ENCODE assay signal across 20 cellular contexts in genomic region chr15:25587616-25588340, GRCh38.
A peak's percentile ranks its signal among the peaks of the same experiment; 100 is the strongest.
DNase-seq lines count a peak whose midpoint lies in the region; FAIRE-seq and TF ChIP-seq lines count a peak whose summit lies in the region.
"Had no signal": no experiment of that assay in that cellular context is flagged by ENCODE, and none has a peak within 500 bp of the region (broad histone marks: within the 10 kb centered on the region; RNA-seq: fewer than 3 reads in every experiment).

No MANE protein-coding gene starts in this region.

- H3K23ac ChIP-seq in H1 (ENCODE audit: insufficient read length): no peak overlapping the region

- no peak overlapping the region for H3K4me3 ChIP-seq in astrocyte (ENCODE audit: insufficient read depth, low read depth, low read length)
- no peak overlapping the region for H3K4me3 ChIP-seq in H1 (ENCODE audit: extremely low read depth in 1 of 4, insufficient read depth in 2 of 4, low read depth in 3 of 4, low read length in 4 of 4)
- H3K4me3 ChIP-seq: A549; BLaER1 treated with 17β-estradiol and CSF1 and Interleukin-3, amounts not matched to agents 10 nM and 100 nM had no signal

- H2BK12ac ChIP-seq in H1 (ENCODE audit: low read depth, low read length): no peak overlapping the region

- no peak overlapping the region for H2AK5ac ChIP-seq in H1 (ENCODE audit: low read depth, low read length)

- no peak for TF ChIP-seq EP300 in H1 (IDR thresholded peaks at IDR 0.05; ENCODE audit: borderline replicate concordance in 1 of 2, low read depth in 2 of 2, low read length in 2 of 2)

- no peak overlapping the region for H2BK5ac ChIP-seq in H1 (ENCODE audit: low read depth, low read length)

- H4K5ac ChIP-seq in H1 (ENCODE audit: insufficient read length, low read depth, low read length): no peak overlapping the region

- CTCF ChIA-PET in H1 (lab: Charles Lee; ENCODE audit: partially characterized antibody): no interaction called here

- H3K4me2 ChIP-seq in astrocyte (ENCODE audit: low read length) (no peak overlapping the region), H1 (ENCODE audit: insufficient read depth in 1 of 2, low read depth in 2 of 2, low read length in 2 of 2) (no peak overlapping the region)
- H3K4me2 ChIP-seq: A549; BLaER1 treated with 17β-estradiol and CSF1 and Interleukin-3, amounts not matched to agents 10 nM and 100 nM had no signal

- H3K9ac ChIP-seq in astrocyte (ENCODE audit: low read length) (no peak overlapping the region), H1 (replicated peaks in 1 of 4; ENCODE audit: extremely low read depth in 1 of 4, low read depth in 3 of 4, low read length in 3 of 4) (no peak overlapping the region)
- H3K9ac ChIP-seq: BLaER1 treated with 17β-estradiol and CSF1 and Interleukin-3, amounts not matched to agents 10 nM and 100 nM had no signal

- H3K79me1 ChIP-seq in H1 (ENCODE audit: low read depth, low read length): no peaks in the 10 kb centered on the region

- no peak overlapping the region for H3K18ac ChIP-seq in H1 (ENCODE audit: extremely low read depth, low read length)

- FAIRE-seq in astrocyte (lab: Jason Lieb, UNC): peak; percentile 13
- FAIRE-seq in H1 (lab: Jason Lieb, UNC): peak; percentile 13
- FAIRE-seq: A549, G401.6, GM12891, GM19239 had no signal

- no peak overlapping the region for H4K91ac ChIP-seq in H1 (replicated peaks; ENCODE audit: insufficient read length, low read length)

- DNase-seq in astrocyte (ENCODE audit: low read depth) (no peak), H1 (ENCODE audit: low read depth in 1 of 2, low spot score in 2 of 2) (no peak), progenitor cell of endocrine pancreas (ENCODE audit: low spot score, unreplicated experiment) (no peak), islet precursor cell (no peak), COLO829 (ENCODE audit: low spot score) (no peak), DMS 273 (lab: John Stamatoyannopoulos, UW; ENCODE audit: unreplicated experiment) (no peak)
- DNase-seq: AML-193; CD4-positive, alpha-beta T cell; CD8-positive, alpha-beta T cell; COR-L47; DMS79 treated with DMSO at 0.1 percent for 48 hours; GF-D8 had no signal

- no peaks in the 10 kb centered on the region for H3K4me1 ChIP-seq in astrocyte (ENCODE audit: insufficient read depth, low read length)
- no peaks in the 10 kb centered on the region for H3K4me1 ChIP-seq in H1 (replicated peaks in 1 of 4; ENCODE audit: control insufficient read depth in 3 of 4, insufficient read depth in 4 of 4, low read length in 3 of 4)
- H3K4me1 ChIP-seq: A549; BLaER1 treated with 17β-estradiol and CSF1 and Interleukin-3, amounts not matched to agents 10 nM and 100 nM had no signal

- H2BK20ac ChIP-seq in H1 (ENCODE audit: low read length): no peak overlapping the region

- H3K9me3 Mint-ChIP-seq in astrocyte (ENCODE audit: unreplicated experiment) (peaks cover 10% of the 10 kb centered on the region), progenitor cell of endocrine pancreas (ENCODE audit: low read depth) (peaks cover 32% of the 10 kb centered on the region)

- no peaks in the 10 kb centered on the region for H3K9me3 ChIP-seq in astrocyte (ENCODE audit: insufficient read depth, low read depth, low read length)
- H3K9me3 ChIP-seq in H1 (ENCODE audit: insufficient read depth in 2 of 2, low read depth in 1 of 2, low read length in 1 of 2): peaks cover 0 to 2% of the 10 kb centered on the region in 2 experiments; a peak in 1 of 4 replicates
- H3K9me3 ChIP-seq: A549 had no signal

- H3K4ac ChIP-seq in H1 (replicated peaks; ENCODE audit: insufficient read length, low read depth, low read length): no peak overlapping the region

- H4K20me1 ChIP-seq in astrocyte (ENCODE audit: insufficient read depth, low read length) (no peaks in the 10 kb centered on the region), H1 (replicated peaks in 1 of 2; ENCODE audit: control insufficient read depth in 1 of 2, insufficient read depth in 2 of 2, low read length in 2 of 2) (no peaks in the 10 kb centered on the region)
- H4K20me1 ChIP-seq: BLaER1 treated with 17β-estradiol and CSF1 and Interleukin-3, amounts not matched to agents 10 nM and 100 nM had no signal

- no peaks in the 10 kb centered on the region for H3K36me3 Mint-ChIP-seq in astrocyte (ENCODE audit: low read depth, unreplicated experiment)
- H3K36me3 Mint-ChIP-seq in progenitor cell of endocrine pancreas (ENCODE audit: insufficient read depth): peaks cover 3% of the 10 kb centered on the region
- H3K36me3 Mint-ChIP-seq: CD8-positive, alpha-beta T cell had no signal

- H3K27me3 Mint-ChIP-seq in astrocyte (ENCODE audit: low read depth, unreplicated experiment) (no peaks in the 10 kb centered on the region), progenitor cell of endocrine pancreas (no peaks in the 10 kb centered on the region)
- H3K27me3 Mint-ChIP-seq: B cell had no signal

- TF ChIP-seq CTCF in astrocyte (IDR thresholded peaks at IDR 0.05; ENCODE audit: insufficient read depth, low read depth, low read length) (no peak), H1 (IDR thresholded peaks at IDR 0.05; ENCODE audit: control extremely low read depth in 1 of 3, insufficient read depth in 1 of 3, low read depth in 1 of 3, low read length in 3 of 3) (no peak), progenitor cell of endocrine pancreas (IDR thresholded peaks at IDR 0.05; ENCODE audit: unreplicated experiment) (no peak)

- no peaks in the 10 kb centered on the region for H3K27me3 ChIP-seq in astrocyte (ENCODE audit: insufficient read depth, low read length)
- 0 out of 7 replicates have a peak, but pooled peaks cover 0 to 2% (median 0%) of the 10 kb centered on the region in 4 experiments for H3K27me3 ChIP-seq in H1 (replicated peaks in 1 of 4; ENCODE audit: control insufficient read depth in 3 of 4, extremely low read depth in 1 of 4, insufficient read depth in 3 of 4, low read length in 3 of 4)
- H3K27me3 ChIP-seq: BLaER1 treated with 17β-estradiol and CSF1 and Interleukin-3, amounts not matched to agents 10 nM and 100 nM had no signal

- H3K4me3 Mint-ChIP-seq in astrocyte (ENCODE audit: unreplicated experiment) (no peak overlapping the region), progenitor cell of endocrine pancreas (ENCODE audit: low read depth) (no peak overlapping the region)
- H3K4me3 Mint-ChIP-seq: B cell; CD4-positive, alpha-beta T cell; CD8-positive, alpha-beta T cell had no signal

- no peaks in the 10 kb centered on the region for H3K36me3 ChIP-seq in astrocyte (ENCODE audit: insufficient read depth, low read length)
- H3K36me3 ChIP-seq in H1 (ENCODE audit: control insufficient read depth in 2 of 4, insufficient read depth in 4 of 4, low read length in 3 of 4): no peaks in the 10 kb centered on the region
- H3K36me3 ChIP-seq: BLaER1 treated with 17β-estradiol and CSF1 and Interleukin-3, amounts not matched to agents 10 nM and 100 nM had no signal

- no peak overlapping the region for H2BK15ac ChIP-seq in H1 (ENCODE audit: low read length)

- no peak overlapping the region for H3K14ac ChIP-seq in H1 (ENCODE audit: insufficient read length)

- no peak for TF ChIP-seq RAD21 in H1 (IDR thresholded peaks at IDR 0.05 in 1 of 2, conservative IDR thresholded peaks at IDR 0.05 in 1 of 2; ENCODE audit: low read depth in 2 of 2, low read length in 2 of 2)

- H3K56ac ChIP-seq in H1 (replicated peaks; ENCODE audit: insufficient read length, low read depth, low read length): no peak overlapping the region

- H2AFZ ChIP-seq in astrocyte (ENCODE audit: low read depth, low read length): no peak overlapping the region
- no peak overlapping the region for H2AFZ ChIP-seq in H1 (ENCODE audit: low read length)

- H4K8ac ChIP-seq in H1 (ENCODE audit: extremely low read depth, insufficient read depth, low read length): no peak overlapping the region

- POLR2A ChIA-PET in H1 (lab: Charles Lee; ENCODE audit: partially characterized antibody): no interaction called here

- H3K27ac Mint-ChIP-seq in astrocyte (ENCODE audit: unreplicated experiment) (peak overlapping the region; percentile 75), progenitor cell of endocrine pancreas (peak overlapping the region; percentile 15)
- H3K27ac Mint-ChIP-seq: B cell; CD4-positive, alpha-beta T cell; CD8-positive, alpha-beta T cell had no signal

- H2BK120ac ChIP-seq in H1 (replicated peaks; ENCODE audit: low read depth, low read length): no peak overlapping the region

- 89% methylated on average over 7 of the region's 7 CpGs; no CpG with 5 or more reads in 1 of the 2 experiments for WGBS in H1 (ENCODE audit: extremely low coverage in 1 of 2, insufficient coverage in 1 of 2, insufficient read length in 1 of 2, insufficient replicate concordance in 2 of 2, low coverage in 1 of 2, low lambda C conversion rate in 2 of 2, missing lambda C conversion rate in 1 of 2), 2 experiments

- peaks cover 8% of the 10 kb centered on the region for H3K4me1 Mint-ChIP-seq in astrocyte (ENCODE audit: low read depth, unreplicated experiment)
- H3K4me1 Mint-ChIP-seq in progenitor cell of endocrine pancreas (ENCODE audit: low read depth): no peaks in the 10 kb centered on the region
- H3K4me1 Mint-ChIP-seq: B cell had no signal

- H3K79me2 ChIP-seq in astrocyte (ENCODE audit: insufficient read depth, low read length): no peaks in the 10 kb centered on the region
- H3K79me2 ChIP-seq in H1 (ENCODE audit: control insufficient read depth in 1 of 2, insufficient read depth in 2 of 2, low read length in 2 of 2): no peaks in the 10 kb centered on the region

- TF ChIP-seq POLR2A in H1 (IDR thresholded peaks at IDR 0.05; ENCODE audit: control extremely low read depth in 1 of 2, low read depth in 2 of 2, low read length in 2 of 2): no peak

- H3K27ac ChIP-seq in astrocyte (ENCODE audit: low read depth, low read length) (no peak overlapping the region), H1 (ENCODE audit: low read depth, low read length) (no peak overlapping the region)
- H3K27ac ChIP-seq: 22Rv1; A549; BLaER1 treated with 17β-estradiol and CSF1 and Interleukin-3, amounts not matched to agents 10 nM and 100 nM; C4-2B had no signal

- no peaks in the 10 kb centered on the region; the same call in 1 of the 2 replicates for H3K23me2 ChIP-seq in H1 (ENCODE audit: low read depth, low read length)

TF ChIP-seq in H1, 55 proteins besides CTCF, POLR2A, EP300 and RAD21 (continues in another document):
- TF ChIP-seq KDM5A (IDR thresholded peaks at IDR 0.05; ENCODE audit: low read length): no peak
- no peak for TF ChIP-seq TAF7 (optimal IDR thresholded peaks at IDR 0.05; ENCODE audit: borderline replicate concordance, low read depth, low read length)
- TF ChIP-seq, protein P1, sequence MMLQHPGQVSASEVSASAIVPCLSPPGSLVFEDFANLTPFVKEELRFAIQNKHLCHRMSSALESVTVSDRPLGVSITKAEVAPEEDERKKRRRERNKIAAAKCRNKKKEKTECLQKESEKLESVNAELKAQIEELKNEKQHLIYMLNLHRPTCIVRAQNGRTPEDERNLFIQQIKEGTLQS (IDR thresholded peaks at IDR 0.05; ENCODE audit: insufficient read depth, low read depth, low read length): no peak
- TF ChIP-seq PHF8 (conservative IDR thresholded peaks at IDR 0.05; ENCODE audit: low read depth, low read length): no peak
- no peak for TF ChIP-seq TCF12 (IDR thresholded peaks at IDR 0.05; ENCODE audit: low read depth, low read length)
- TF ChIP-seq CREB1 (IDR thresholded peaks at IDR 0.05): no peak
- no peak for TF ChIP-seq YY1 (IDR thresholded peaks at IDR 0.05; ENCODE audit: low read depth, low read length)
- no peak for TF ChIP-seq FOSL1 (IDR thresholded peaks at IDR 0.05; ENCODE audit: insufficient read depth, low read depth, low read length)
